In the genomic region with DNA sequence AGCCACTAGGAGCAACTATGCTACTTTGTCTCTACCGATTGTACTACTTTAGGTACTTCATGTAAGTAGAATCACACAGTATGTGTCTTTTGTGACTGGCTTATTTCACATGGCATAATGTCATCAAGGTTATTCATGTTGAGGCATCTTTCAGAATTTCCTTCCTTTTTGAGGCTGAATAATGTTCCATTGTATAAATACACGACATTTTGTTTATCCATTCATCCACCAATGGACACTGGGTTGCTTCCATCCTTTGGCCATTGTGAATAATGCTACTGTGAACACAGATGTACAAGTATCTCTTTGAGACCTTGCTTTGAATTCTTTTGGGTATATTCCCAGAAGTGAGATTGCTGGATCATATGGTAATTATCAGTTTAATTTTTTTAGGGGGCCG, we compare ENCODE assay signal across 26 cellular contexts. TPM values are rescaled to one million over a fixed set of nuclear protein-coding genes. Genes with fewer than 3 reads are reported as not detected.
DNase-seq lines count a peak whose midpoint lies in the region; ATAC-seq, FAIRE-seq and TF ChIP-seq lines count a peak whose summit lies in the region.
"Had no signal": no experiment of that assay in that cellular context is flagged by ENCODE, and none has a peak within 500 bp of the region (broad histone marks: within the 10 kb centered on the region; RNA-seq: fewer than 3 reads in every experiment).

No MANE protein-coding gene starts in this region.

- CTCF ChIA-PET in A549 (lab: Yijun Ruan, JAX): interaction anchor here (1.1 kb wide), 1 partner anchor 243 kb away, joined by 5 read pairs; no protein-coding TSS in a partner anchor

- POLR2A ChIA-PET in A549 (lab: Yijun Ruan, JAX): no interaction called here

- H3K9me3 ChIP-seq in A549: no peaks in the 10 kb centered on the region
- H3K9me3 ChIP-seq: BLaER1, SJCRH30 had no signal

- 91% methylated on average over 3 of the region's 3 CpGs for WGBS in A549 (ENCODE audit: missing lambda C conversion rate)

- H3K27me3 Mint-ChIP-seq in central memory CD8-positive, alpha-beta T cell: no peaks in the 10 kb centered on the region
- H3K27me3 Mint-ChIP-seq: CD4-positive, alpha-beta memory T cell had no signal

- no peak for TF ChIP-seq CTCF in A549 (IDR thresholded peaks at IDR 0.05)

- peaks cover 1% of the 10 kb centered on the region for H3K36me3 Mint-ChIP-seq in central memory CD8-positive, alpha-beta T cell (ENCODE audit: insufficient read depth)

- no peak for TF ChIP-seq RAD21 in A549 (conservative IDR thresholded peaks at IDR 0.05 in 1 of 2, IDR thresholded peaks at IDR 0.05 in 1 of 2)

- no peak overlapping the region for H3K27ac ChIP-seq in A549
- H3K27ac ChIP-seq: 22Rv1, BLaER1, SJCRH30 had no signal

- ATAC-seq in A549 (no peak), GM18505 (IDR thresholded peaks at IDR 0.05; ENCODE audit: unreplicated experiment) (no peak)
- no peak for ATAC-seq in central memory CD8-positive, alpha-beta T cell (replicated peaks; ENCODE audit: extremely low read depth, poor library complexity, severe bottlenecking)
- ATAC-seq: PC-3, Right ventricle myocardium inferior had no signal

- H3K4me1 Mint-ChIP-seq in central memory CD8-positive, alpha-beta T cell: peaks cover 48% of the 10 kb centered on the region

- DNase-seq in A549 (ENCODE audit: low read depth in 1 of 2, low spot score in 1 of 2) (no peak), medulla oblongata (ENCODE audit: extremely low spot score) (peak; percentile 55), putamen (ENCODE audit: low spot score) (peak; percentile 42), NCI-H2196 treated with DMSO at 0.1 percent for 48 hours (lab: John Stamatoyannopoulos, UW; ENCODE audit: unreplicated experiment) (no peak), erythroblast (lab: John Stamatoyannopoulos, UW) (no peak), NCI-H2227 treated with DMSO at 0.1 percent for 48 hours (lab: John Stamatoyannopoulos, UW) (no peak)
- no peak for DNase-seq in central memory CD8-positive, alpha-beta T cell (ENCODE audit: low spot score in 2 of 2)
- DNase-seq: CD4-positive, alpha-beta memory T cell; COR-L47; DMS53; KBM-7; NCI-H1105 treated with DMSO at 0.1 percent for 48 hours; NCI-H146; NCI-H1930; NCI-H2107; NCI-H446 treated with DMSO at 0.1 percent for 48 hours; NCI-H526; NCI-H82; NK-92 treated with Interleukin-12 subunit alpha and Interleukin-12 subunit beta, amount 100 ng/mL, for 24 hours; PC-3; SJCRH30 had no signal

- TF ChIP-seq POLR2A in A549 (IDR thresholded peaks at IDR 0.05; ENCODE audit: low read length) (no peak), erythroblast (IDR thresholded peaks at IDR 0.05; ENCODE audit: low read length) (no peak), GM18505 (IDR thresholded peaks at IDR 0.05; ENCODE audit: borderline replicate concordance, extremely low read depth, insufficient read depth, insufficient read length) (no peak)

- FAIRE-seq in A549 (lab: Jason Lieb, UNC): peak; percentile 59
- FAIRE-seq: H54 had no signal

- no peaks in the 10 kb centered on the region for H3K9me3 Mint-ChIP-seq in central memory CD8-positive, alpha-beta T cell
- H3K9me3 Mint-ChIP-seq: CD4-positive, alpha-beta memory T cell had no signal

- peak overlapping the region; percentile 7 for H3K27ac Mint-ChIP-seq in central memory CD8-positive, alpha-beta T cell (ENCODE audit: low read depth)
- H3K27ac Mint-ChIP-seq: CD4-positive, alpha-beta memory T cell had no signal

- H3K4me3 ChIP-seq in A549: no peak overlapping the region
- H3K4me3 ChIP-seq: BLaER1, SJCRH30 had no signal

- no peak overlapping the region for H3K4me2 ChIP-seq in A549
- H3K4me2 ChIP-seq: BLaER1 had no signal

- TF ChIP-seq EP300 in A549 (IDR thresholded peaks at IDR 0.05): no peak

- peaks cover 12% of the 10 kb centered on the region; the same call in 2 of the 3 replicates for H3K4me1 ChIP-seq in A549
- H3K4me1 ChIP-seq: SJCRH30 had no signal

- no peak overlapping the region for H3K4me3 Mint-ChIP-seq in central memory CD8-positive, alpha-beta T cell
- H3K4me3 Mint-ChIP-seq: CD4-positive, alpha-beta memory T cell had no signal

TF ChIP-seq in A549, 52 proteins besides CTCF, POLR2A, EP300 and RAD21:
- TF ChIP-seq NPAS2 (CRISPR knock-in tag; IDR thresholded peaks at IDR 0.05; ENCODE audit: borderline replicate concordance) (no peak), ZFP36 (IDR thresholded peaks at IDR 0.05; ENCODE audit: borderline replicate concordance, partially characterized antibody) (no peak), ZSCAN20 (CRISPR knock-in tag; IDR thresholded peaks at IDR 0.05) (no peak), BHLHE40 (IDR thresholded peaks at IDR 0.05; ENCODE audit: low read depth, low read length) (no peak), GATA3 (IDR thresholded peaks at IDR 0.05; ENCODE audit: borderline replicate concordance) (no peak), MYC (IDR thresholded peaks at IDR 0.05; ENCODE audit: borderline replicate concordance, low read length) (no peak), HOXB13 (CRISPR knock-in tag; IDR thresholded peaks at IDR 0.05; ENCODE audit: low read depth) (no peak)
- TF ChIP-seq, protein P1, sequence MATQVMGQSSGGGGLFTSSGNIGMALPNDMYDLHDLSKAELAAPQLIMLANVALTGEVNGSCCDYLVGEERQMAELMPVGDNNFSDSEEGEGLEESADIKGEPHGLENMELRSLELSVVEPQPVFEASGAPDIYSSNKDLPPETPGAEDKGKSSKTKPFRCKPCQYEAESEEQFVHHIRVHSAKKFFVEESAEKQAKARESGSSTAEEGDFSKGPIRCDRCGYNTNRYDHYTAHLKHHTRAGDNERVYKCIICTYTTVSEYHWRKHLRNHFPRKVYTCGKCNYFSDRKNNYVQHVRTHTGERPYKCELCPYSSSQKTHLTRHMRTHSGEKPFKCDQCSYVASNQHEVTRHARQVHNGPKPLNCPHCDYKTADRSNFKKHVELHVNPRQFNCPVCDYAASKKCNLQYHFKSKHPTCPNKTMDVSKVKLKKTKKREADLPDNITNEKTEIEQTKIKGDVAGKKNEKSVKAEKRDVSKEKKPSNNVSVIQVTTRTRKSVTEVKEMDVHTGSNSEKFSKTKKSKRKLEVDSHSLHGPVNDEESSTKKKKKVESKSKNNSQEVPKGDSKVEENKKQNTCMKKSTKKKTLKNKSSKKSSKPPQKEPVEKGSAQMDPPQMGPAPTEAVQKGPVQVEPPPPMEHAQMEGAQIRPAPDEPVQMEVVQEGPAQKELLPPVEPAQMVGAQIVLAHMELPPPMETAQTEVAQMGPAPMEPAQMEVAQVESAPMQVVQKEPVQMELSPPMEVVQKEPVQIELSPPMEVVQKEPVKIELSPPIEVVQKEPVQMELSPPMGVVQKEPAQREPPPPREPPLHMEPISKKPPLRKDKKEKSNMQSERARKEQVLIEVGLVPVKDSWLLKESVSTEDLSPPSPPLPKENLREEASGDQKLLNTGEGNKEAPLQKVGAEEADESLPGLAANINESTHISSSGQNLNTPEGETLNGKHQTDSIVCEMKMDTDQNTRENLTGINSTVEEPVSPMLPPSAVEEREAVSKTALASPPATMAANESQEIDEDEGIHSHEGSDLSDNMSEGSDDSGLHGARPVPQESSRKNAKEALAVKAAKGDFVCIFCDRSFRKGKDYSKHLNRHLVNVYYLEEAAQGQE (IDR thresholded peaks at IDR 0.05): no peak

RNA-seq across cellular contexts. Expression of gene MYO5A, which starts 29.2 kb away (rescaled TPM):
- polyA plus RNA-seq in A549 (2011; rRNA removed) (46.7 and 49.8 TPM in 2 replicates), A549 (2017; fragmentation: RNase III; extraction: RNeasy Plus Mini Kit Qiagen cat#74134 plus additional on column Dnase treatment) (14.9 to 16.9 TPM (median 15.1 TPM) in 3 replicates)
- polyA plus RNA-seq in A549 (2012; cell fraction: cytosol; rRNA removed): 15.3 and 15.8 TPM in 2 replicates
- polyA plus RNA-seq in A549 (2012; cell fraction: nucleus; rRNA removed): 12.4 and 13.1 TPM in 2 replicates
- 78.6 and 95.1 TPM in 2 replicates for polyA minus RNA-seq in A549 (2011; rRNA and poly(A)+ RNA removed)

Comparison
In these comparisons a context has a peak if more than half of its experiments do, and no peak if none do; other contexts are left out.
1. DNase-seq: peak in medulla oblongata (single experiment) and putamen (single experiment); none in A549 (0 of 2), central memory CD8-positive, alpha-beta T cell (0 of 2), NCI-H2196 treated with DMSO at 0.1 percent for 48 hours (single experiment), erythroblast (0 of 2) and NCI-H2227 treated with DMSO at 0.1 percent for 48 hours (single experiment).